ENCODE assay signal across 8 cellular contexts in the genomic region with DNA sequence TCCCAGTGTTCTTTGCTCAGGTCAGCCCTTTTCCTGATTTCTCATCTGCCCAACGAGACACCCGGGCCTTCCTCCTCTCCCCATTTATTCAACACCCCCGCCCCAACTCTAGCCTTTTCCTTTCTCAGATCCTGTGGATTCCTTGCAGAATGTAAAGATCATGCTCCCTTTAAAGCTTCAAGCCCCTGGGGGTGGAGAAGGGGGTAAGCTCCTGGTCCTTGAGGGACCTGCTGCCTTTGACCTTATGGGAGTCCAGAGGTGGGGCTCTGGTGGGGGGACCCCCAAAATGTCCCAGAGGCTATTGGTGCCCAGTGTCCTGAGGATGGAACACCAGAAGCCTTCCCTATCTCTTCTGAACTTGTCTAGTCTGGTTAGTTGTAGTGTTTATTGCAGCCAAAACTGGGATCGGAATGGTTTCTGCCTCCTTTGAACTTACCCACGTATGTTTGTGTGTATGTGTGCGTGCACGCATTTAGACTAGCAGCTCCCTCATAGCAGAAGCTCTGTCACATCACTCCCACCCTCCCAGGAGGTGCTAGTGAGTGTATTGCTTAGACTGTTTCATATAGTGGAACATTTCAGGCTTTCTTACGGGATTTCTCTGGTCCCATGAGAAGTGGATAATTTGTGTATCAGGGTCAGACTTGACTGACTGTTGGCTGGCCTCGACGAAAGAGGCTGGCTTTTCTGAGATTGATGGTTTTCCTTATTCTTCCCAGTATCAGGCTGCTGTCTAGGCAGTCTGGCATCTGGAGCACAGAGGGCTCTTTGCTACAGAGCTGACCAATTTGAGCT. TPM values are rescaled to one million over a fixed set of nuclear protein-coding genes. Genes with fewer than 3 reads are reported as not detected.
DNase-seq lines count a peak whose midpoint lies in the region; ATAC-seq and TF ChIP-seq lines count a peak whose summit lies in the region.

No MANE protein-coding gene starts in this region.

- H3K9me3 ChIP-seq in osteoblast (ENCODE audit: low read depth, low read length) (no peaks in the 10 kb centered on the region), body of pancreas (no peaks in the 10 kb centered on the region)

- no peak for ATAC-seq in effector memory CD8-positive, alpha-beta T cell (replicated peaks)
- ATAC-seq in HG02981 (IDR thresholded peaks at IDR 0.05; ENCODE audit: unreplicated experiment) (no peak), body of pancreas (no peak)

- peak overlapping the region; percentile 93 to 94 for H3K4me3 Mint-ChIP-seq in effector memory CD8-positive, alpha-beta T cell

- H3K27me3 ChIP-seq in osteoblast (ENCODE audit: insufficient read depth, low read length) (no peaks in the 10 kb centered on the region), body of pancreas (no peaks in the 10 kb centered on the region)

- POLR2A ChIA-PET in RWPE1 (lab: Yijun Ruan, JAX; ENCODE audit: low non-redundant PET): no interaction called here

- CTCF ChIA-PET in RWPE1 (lab: Yijun Ruan, JAX): interaction anchor here (0.7 to 2.6 kb wide), 6 partner anchors 12 to 214 kb away, joined by 3 to 13 read pairs (median 6); no protein-coding TSS in a partner anchor

- H3K36me3 ChIP-seq in osteoblast (ENCODE audit: insufficient read depth, low read length): peaks cover 5% of the 10 kb centered on the region
- H3K36me3 ChIP-seq in body of pancreas (replicated peaks in 1 of 2; ENCODE audit: insufficient read depth in 1 of 2, low read depth in 2 of 2): no peaks in the 10 kb centered on the region

- intact Hi-C loops in body of pancreas (cut with DNase I): no loop called here

- peaks cover 33% of the 10 kb centered on the region for H4K20me1 ChIP-seq in osteoblast (ENCODE audit: insufficient read depth, low read length)

- no peak overlapping the region for H2AFZ ChIP-seq in osteoblast (ENCODE audit: low read length)

- no peaks in the 10 kb centered on the region for H3K27me3 Mint-ChIP-seq in effector memory CD8-positive, alpha-beta T cell

- no peak for TF ChIP-seq POLR2A in body of pancreas (IDR thresholded peaks at IDR 0.05)

- H3K4me1 ChIP-seq in osteoblast (ENCODE audit: insufficient read depth, low read length) (peaks cover 43% of the 10 kb centered on the region), body of pancreas (peaks cover 29% of the 10 kb centered on the region)

- peaks cover 39% of the 10 kb centered on the region for H3K79me2 ChIP-seq in osteoblast (ENCODE audit: insufficient read depth, low read length)

- TF ChIP-seq CTCF in RWPE1 (conservative IDR thresholded peaks at IDR 0.05; ENCODE audit: low read depth) (no peak), osteoblast (IDR thresholded peaks at IDR 0.05; ENCODE audit: extremely low read depth, low read depth, low read length) (no peak), body of pancreas (IDR thresholded peaks at IDR 0.05) (no peak)

- H3K36me3 Mint-ChIP-seq in effector memory CD8-positive, alpha-beta T cell (ENCODE audit: insufficient read depth): peaks cover 25% of the 10 kb centered on the region

- H3K27ac ChIP-seq in RWPE1 (peak overlapping the region; percentile 82), osteoblast (ENCODE audit: low read depth, low read length) (peak overlapping the region; percentile 43), body of pancreas (no peak overlapping the region)

- H3K9me3 Mint-ChIP-seq in effector memory CD8-positive, alpha-beta T cell: no peaks in the 10 kb centered on the region

- peak overlapping the region; percentile 96 for H3K4me2 ChIP-seq in osteoblast (ENCODE audit: insufficient read depth, low read length)

- peaks cover 43% of the 10 kb centered on the region in 2 donors for H3K4me1 Mint-ChIP-seq in effector memory CD8-positive, alpha-beta T cell (ENCODE audit: low read depth in 2 of 2)

- WGBS in body of pancreas, 2 donors: 31 to 32% methylated on average over 10 of the region's 10 CpGs

- H3K27ac Mint-ChIP-seq in effector memory CD8-positive, alpha-beta T cell: peak overlapping the region; percentile 67 to 93

- H3K4me3 ChIP-seq in osteoblast (ENCODE audit: insufficient read depth, low read length) (peak overlapping the region; percentile 85), body of pancreas (no peak overlapping the region)

- peak; percentile 48 for DNase-seq in ELR (ENCODE audit: low read depth)
- no peak for DNase-seq in RWPE1 (ENCODE audit: low spot score)
- no peak for DNase-seq in effector memory CD8-positive, alpha-beta T cell
- peak; percentile 91 for DNase-seq in osteoblast (ENCODE audit: insufficient read length, low spot score, missing footprints)
- DNase-seq in SIG-M5 (lab: John Stamatoyannopoulos, UW): no peak
- DNase-seq in germinal center (ENCODE audit: low spot score): no peak
- no peak for DNase-seq in body of pancreas

RNA-seq across cellular contexts. Expression of gene GALNT10, which starts 1.1 kb away (rescaled TPM):
- total RNA-seq in osteoblast: 62.2 and 84.0 TPM in 2 replicates
- 10 to 100 TPM; 11.5 to 19.5 TPM for total RNA-seq in body of pancreas

Comparison
In these comparisons a context has a peak if more than half of its experiments do, and no peak if none do; other contexts are left out.
1. DNase-seq: peak in ELR (single experiment) and osteoblast (single experiment); none in RWPE1 (single experiment), effector memory CD8-positive, alpha-beta T cell (0 of 3), SIG-M5 (single experiment), germinal center (single experiment) and body of pancreas (0 of 4).
2. H3K27ac ChIP-seq: peak in RWPE1 (single experiment) and osteoblast (single experiment); none in body of pancreas (0 of 4).